28 cellular contexts compared by ENCODE assay signal in the genomic region with DNA sequence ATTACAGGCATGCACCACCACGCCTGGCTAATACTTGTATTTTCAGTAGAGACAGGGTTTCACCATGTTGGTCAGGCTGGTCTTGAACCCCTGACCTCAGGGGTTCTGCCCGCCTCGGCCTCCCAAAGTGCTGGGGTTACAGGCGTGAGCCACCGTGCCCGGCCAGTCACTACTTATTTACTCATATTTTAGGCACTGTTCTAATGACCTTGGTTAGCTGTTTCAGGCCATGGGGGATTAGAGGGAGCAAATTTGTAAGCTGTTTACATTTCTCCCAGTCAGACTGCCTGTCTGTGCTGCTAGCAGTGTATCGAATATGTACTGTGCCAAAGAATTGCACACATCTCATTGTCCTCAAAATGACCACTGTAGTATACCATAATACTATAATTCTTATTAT.
"Had no signal": no experiment of that assay in that cellular context is flagged by ENCODE, and none has a peak within 500 bp of the region (broad histone marks: within the 10 kb centered on the region; RNA-seq: fewer than 3 reads in every experiment).

No MANE protein-coding gene starts in this region.

- FAIRE-seq: keratinocyte, pancreas had no signal

- DNase-seq: kidney glomerular epithelial cell; left cardiac atrium; lower lobe of right lung; mammary epithelial cell; mesenchymal stem cell; naive thymus-derived CD8-positive, alpha-beta T cell; nucleus accumbens; pancreas; posterior cingulate gyrus; stimulated activated CD4-positive, alpha-beta T cell treated with anti-CD3 and anti-CD28 coated beads, Interleukin-12 subunit alpha, Interleukin-12 subunit beta, amount 100 ng/mL, for 4 hours; stimulated activated CD4-positive, alpha-beta T cell treated with anti-CD3 and anti-CD28 coated beads, Interleukin-15, amount 100 ng/mL, for 24 hours; stimulated activated CD4-positive, alpha-beta T cell treated with anti-CD3 and anti-CD28 coated beads, Interleukin-2, amount 100 ng/mL, for 24 hours; stimulated activated CD4-positive, alpha-beta T cell treated with anti-CD3 and anti-CD28 coated beads, Interleukin-4, amount 100 ng/mL, for 1 hour; stimulated activated naive B cell treated with anti-CD40 and anti-IgM and Interleukin-4, amounts not matched to agents 10 μg/mL and 1 μg/mL and 100 μg/mL, for 72 hours; stimulated activated naive CD8-positive, alpha-beta T cell treated with anti-CD3 and anti-CD28 coated beads, Interleukin-15, Interleukin-2, amounts not matched to agents 100 U/mL and 50 U/mL, for 24 hours; stomach; testis; thyroid gland; transverse colon; upper lobe of left lung had no signal

- H3K4me3 ChIP-seq: hepatocyte, lower lobe of right lung, pancreas, prostate gland, right atrium auricular region, skin epidermis, stomach, testis, thyroid gland, transverse colon, upper lobe of left lung, vagina had no signal

- ATAC-seq: left cardiac atrium; left lobe of liver; lower lobe of right lung; naive thymus-derived CD8-positive, alpha-beta T cell; pancreas; sciatic nerve; stimulated activated naive B cell treated with anti-CD40 and anti-IgM and Interleukin-4, amounts not matched to agents 10 μg/mL and 1 μg/mL and 100 μg/mL, for 72 hours; stimulated activated naive CD8-positive, alpha-beta T cell treated with anti-CD3 and anti-CD28 coated beads, Interleukin-15, Interleukin-2, amounts not matched to agents 100 U/mL and 50 U/mL, for 24 hours had no signal
